Comparison of ENCODE assay signal across 1 cellular context in the genomic region with DNA sequence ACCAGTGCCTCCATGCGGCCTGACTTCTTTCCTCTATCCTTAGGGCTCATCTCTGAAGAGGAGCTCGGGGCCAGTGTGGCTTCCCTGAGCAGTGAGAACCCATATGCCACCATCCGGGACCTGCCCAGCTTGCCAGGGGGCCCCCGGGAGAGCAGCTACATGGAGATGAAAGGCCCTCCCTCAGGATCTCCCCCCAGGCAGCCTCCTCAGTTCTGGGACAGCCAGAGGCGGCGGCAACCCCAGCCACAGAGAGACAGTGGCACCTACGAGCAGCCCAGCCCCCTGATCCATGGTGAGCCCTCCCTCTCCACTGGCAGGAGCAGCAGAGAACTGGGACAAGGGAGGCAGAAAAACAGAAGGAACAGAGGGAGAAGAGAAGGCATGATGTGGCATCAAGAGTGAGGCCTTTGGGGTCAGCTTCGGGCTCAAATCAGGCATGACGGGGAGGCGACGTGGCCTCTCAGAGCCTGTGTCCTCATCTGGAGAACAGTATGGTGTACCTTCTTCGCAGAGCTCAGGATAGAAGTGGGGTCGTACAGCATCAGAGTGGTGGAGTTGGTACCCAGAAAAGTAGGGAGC.
TF ChIP-seq lines count a peak whose summit lies in the region.

No MANE protein-coding gene starts in this region.

TF ChIP-seq in H1, 55 proteins besides CTCF, POLR2A, EP300 and RAD21:
- TF ChIP-seq, protein P1, sequence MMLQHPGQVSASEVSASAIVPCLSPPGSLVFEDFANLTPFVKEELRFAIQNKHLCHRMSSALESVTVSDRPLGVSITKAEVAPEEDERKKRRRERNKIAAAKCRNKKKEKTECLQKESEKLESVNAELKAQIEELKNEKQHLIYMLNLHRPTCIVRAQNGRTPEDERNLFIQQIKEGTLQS (IDR thresholded peaks at IDR 0.05; ENCODE audit: insufficient read depth, low read depth, low read length) = no peak
- TF ChIP-seq SIRT6 (IDR thresholded peaks at IDR 0.05; ENCODE audit: low read length) = no peak
- no peak for TF ChIP-seq HDAC2 (IDR thresholded peaks at IDR 0.05; ENCODE audit: borderline replicate concordance in 1 of 2, low read depth in 2 of 2, low read length in 2 of 2)
